ENCODE assay signal across 10 cellular contexts in genomic region chr14:104844306-104845032, GRCh38. TPM values are rescaled to one million over a fixed set of nuclear protein-coding genes. Genes with fewer than 3 reads are reported as not detected.
A peak's percentile ranks its signal among the peaks of the same experiment; 100 is the strongest.
DNase-seq lines count a peak whose midpoint lies in the region; ATAC-seq and TF ChIP-seq lines count a peak whose summit lies in the region.
"Had no signal": no experiment of that assay in that cellular context is flagged by ENCODE, and none has a peak within 500 bp of the region (broad histone marks: within the 10 kb centered on the region; RNA-seq: fewer than 3 reads in every experiment).

No MANE protein-coding gene starts in this region.

- intact Hi-C loops in body of pancreas (cut with DNase I) = no loop called here

- ATAC-seq in body of pancreas (peak; percentile 18), HG02763 (IDR thresholded peaks at IDR 0.05; ENCODE audit: unreplicated experiment) (no peak)

- TF ChIP-seq CTCF in body of pancreas (IDR thresholded peaks at IDR 0.05) = no peak
- TF ChIP-seq CTCF in retinal pigment epithelial cell (conservative IDR thresholded peaks at IDR 0.05; ENCODE audit: low read depth, low read length) = peak; percentile 2

- H3K4me1 ChIP-seq in body of pancreas = peaks cover 18% of the 10 kb centered on the region

- 16 to 17% methylated on average over 20 to 27 of the region's 27 CpGs for WGBS in body of pancreas, 2 donors

- peaks cover 40% of the 10 kb centered on the region for H3K27me3 ChIP-seq in H7 (ENCODE audit: control insufficient read depth, insufficient read depth, low read length)
- H3K27me3 ChIP-seq in body of pancreas = no peaks in the 10 kb centered on the region

- H3K36me3 ChIP-seq in H7 (replicated peaks; ENCODE audit: control insufficient read depth, insufficient read depth, low read length) (no peaks in the 10 kb centered on the region), body of pancreas (replicated peaks in 1 of 2; ENCODE audit: insufficient read depth in 1 of 2, low read depth in 2 of 2) (no peaks in the 10 kb centered on the region)

- no peaks in the 10 kb centered on the region for H3K9me3 ChIP-seq in body of pancreas

- H3K4me3 ChIP-seq in H7 (ENCODE audit: insufficient read depth, low read depth, low read length) (peak overlapping the region; percentile 47), body of pancreas (no peak overlapping the region), retinal pigment epithelial cell (ENCODE audit: low read length) (peak overlapping the region; percentile 29)

- no peak overlapping the region for H3K27ac ChIP-seq in body of pancreas

- peak; percentile 78 for DNase-seq in H7
- no peak for DNase-seq in body of pancreas
- DNase-seq in inferior parietal cortex (ENCODE audit: extremely low spot score) = peak; percentile 20
- no peak for DNase-seq in retinal pigment epithelial cell (ENCODE audit: low read depth)
- no peak for DNase-seq in activated CD4-positive, alpha-beta T cell treated with anti-CD3 and anti-CD28 coated beads for 1 hour
- no peak for DNase-seq in activated CD4-positive, alpha-beta T cell treated with anti-CD3 and anti-CD28 coated beads, Interleukin-2, amount 50 U/mL, for 48 hours
- DNase-seq in DMS153 treated with DMSO at 0.1 percent for 48 hours (lab: John Stamatoyannopoulos, UW; ENCODE audit: unreplicated experiment) = no peak
- DNase-seq: NCI-H1105 treated with DMSO at 0.1 percent for 48 hours, SHP77 treated with DMSO at 0.1 percent for 48 hours had no signal

- TF ChIP-seq POLR2A in body of pancreas (IDR thresholded peaks at IDR 0.05) = peak in 1 of 3 donors; percentile 9

RNA-seq across cellular contexts. Expression of gene CEP170B, which starts 20.6 kb away (rescaled TPM):
- total RNA-seq in H7 (2014; rRNA removed; shearing (Covaris generic)) = 20.8 and 21.4 TPM in 2 replicates
- 10 to 100 TPM; 23.6 to 41.9 TPM for total RNA-seq in body of pancreas

RNA-seq across cellular contexts. Expression of gene ZBTB42, which starts 43.6 kb away (rescaled TPM):
- total RNA-seq in H7 (2014; rRNA removed; shearing (Covaris generic)) = 9.1 and 9.5 TPM in 2 replicates
- 10 to 100 TPM; 10.6 to 21.8 TPM for total RNA-seq in body of pancreas

RNA-seq across cellular contexts. Expression of gene AKT1, which starts 48.9 kb away (rescaled TPM):
- 152 and 165 TPM in 2 replicates for total RNA-seq in H7 (2014; rRNA removed; shearing (Covaris generic))
- total RNA-seq in body of pancreas = 100 to 1,000 TPM in 1 of 2 donors, 10 to 100 TPM in 1; 74.2 to 151 TPM

Comparison
In these comparisons a context has a peak if more than half of its experiments do, and no peak if none do; other contexts are left out.
1. DNase-seq: peak in H7 (single experiment) and inferior parietal cortex (single experiment); none in body of pancreas (0 of 4), retinal pigment epithelial cell (single experiment), activated CD4-positive, alpha-beta T cell treated with anti-CD3 and anti-CD28 coated beads for 1 hour (single experiment), activated CD4-positive, alpha-beta T cell treated with anti-CD3 and anti-CD28 coated beads, Interleukin-2, amount 50 U/mL, for 48 hours (0 of 2) and DMS153 treated with DMSO at 0.1 percent for 48 hours (single experiment).
2. H3K4me3 ChIP-seq: peak in H7 (single experiment) and retinal pigment epithelial cell (single experiment); none in body of pancreas (0 of 2).